ENCODE assay signal across 8 cellular contexts in the genomic region with DNA sequence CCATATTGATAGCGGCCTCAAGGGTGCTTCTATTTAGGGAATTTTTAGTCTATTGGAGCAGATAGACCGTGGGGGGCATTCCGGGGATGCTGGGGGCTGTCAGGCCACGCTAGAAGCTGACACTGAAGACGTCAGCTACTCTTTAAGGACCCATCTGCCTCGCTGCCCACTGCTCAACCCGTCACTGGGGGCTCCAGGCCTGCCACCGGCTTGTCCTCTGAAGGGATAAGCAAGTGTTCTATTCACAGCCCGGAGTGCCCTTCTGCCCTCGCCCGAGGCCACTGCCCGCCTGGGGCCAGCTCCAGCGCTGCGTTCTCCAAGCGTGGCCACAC. TPM values are rescaled to one million over a fixed set of nuclear protein-coding genes. Genes with fewer than 3 reads are reported as not detected.
A peak's percentile ranks its signal among the peaks of the same experiment; 100 is the strongest.
DNase-seq lines count a peak whose midpoint lies in the region; ATAC-seq and TF ChIP-seq lines count a peak whose summit lies in the region.

No MANE protein-coding gene starts in this region.

- in situ Hi-C loops in brain microvascular endothelial cell (cut with HindIII; ENCODE audit: low pct_ligation_motif_present, low sequenced_read_pairs) = no loop called here

- no peaks in the 10 kb centered on the region for H3K36me3 ChIP-seq in brain microvascular endothelial cell (replicated peaks)
- no peaks in the 10 kb centered on the region for H3K36me3 ChIP-seq in mucosa of descending colon (ENCODE audit: low read depth)

- peaks cover 6% of the 10 kb centered on the region for H3K4me1 ChIP-seq in mucosa of descending colon (ENCODE audit: low read depth)

- CTCF ChIA-PET in AG04450 (lab: Charles Lee) = interaction anchor here (0.6 to 1.2 kb wide), 3 partner anchors 163 to 1955 kb away, joined by 5 to 6 read pairs (median 6); no protein-coding TSS in a partner anchor

- intact Hi-C loops in mucosa of descending colon (cut with DNase I, micrococcal nuclease) = no loop called here

- ATAC-seq in HG02943 (IDR thresholded peaks at IDR 0.05; ENCODE audit: low read depth, unreplicated experiment) (peak; percentile 1), mucosa of descending colon (no peak), HG02981 (IDR thresholded peaks at IDR 0.05; ENCODE audit: unreplicated experiment) (no peak)

- no peak for DNase-seq in AG04450 (ENCODE audit: low read depth, low spot score)
- DNase-seq in brain microvascular endothelial cell = no peak
- DNase-seq in mucosa of descending colon = no peak
- DNase-seq in AG20443 (ENCODE audit: low spot score) = no peak
- DNase-seq in NCI-H1417 treated with DMSO at 0.1 percent for 48 hours (lab: John Stamatoyannopoulos, UW) = no peak
- DNase-seq in activated effector memory CD4-positive, alpha-beta T cell treated with Interleukin-2 at 50 U/mL for 16 hours = no peak

- TF ChIP-seq CTCF in AG04450 (IDR thresholded peaks at IDR 0.05; ENCODE audit: low read depth, low read length) (no peak), brain microvascular endothelial cell (IDR thresholded peaks at IDR 0.05; ENCODE audit: low read depth, low read length, missing control alignments) (no peak), mucosa of descending colon (IDR thresholded peaks at IDR 0.05) (no peak)

- H3K27ac ChIP-seq in AG04450 (ENCODE audit: low read depth, low read length) (no peak overlapping the region), brain microvascular endothelial cell (no peak overlapping the region)

- H3K9me3 ChIP-seq in AG04450 (ENCODE audit: control insufficient read depth, insufficient read depth, low read length) = no peaks in the 10 kb centered on the region
- H3K9me3 ChIP-seq in mucosa of descending colon = no peaks in the 10 kb centered on the region

- H3K27me3 ChIP-seq in AG04450 (ENCODE audit: control insufficient read depth, insufficient read depth, low read length) = no peaks in the 10 kb centered on the region
- no peaks in the 10 kb centered on the region for H3K27me3 ChIP-seq in brain microvascular endothelial cell (replicated peaks)

- H3K4me3 ChIP-seq in AG04450 (ENCODE audit: low read depth, low read length) = peak overlapping the region; percentile 59
- H3K4me3 ChIP-seq in brain microvascular endothelial cell (ENCODE audit: low read depth, low read length) = peak overlapping the region; percentile 54
- peak overlapping the region; percentile 30 for H3K4me3 ChIP-seq in mucosa of descending colon

- POLR2A ChIA-PET in AG04450 (lab: Yijun Ruan, JAX) = no interaction called here

RNA-seq across cellular contexts. Expression of a gene that starts 0.7 kb away (rescaled TPM):
- polyA plus RNA-seq in AG04450 (2011; rRNA removed) = 27.3 and 32.4 TPM in 2 replicates
- polyA minus RNA-seq in AG04450 (2011; rRNA and poly(A)+ RNA removed) = 17.4 and 19.7 TPM in 2 replicates
- 10 to 100 TPM; 17.2 to 25.3 (median 19.5) TPM for total RNA-seq in mucosa of descending colon
